In the genomic region with DNA sequence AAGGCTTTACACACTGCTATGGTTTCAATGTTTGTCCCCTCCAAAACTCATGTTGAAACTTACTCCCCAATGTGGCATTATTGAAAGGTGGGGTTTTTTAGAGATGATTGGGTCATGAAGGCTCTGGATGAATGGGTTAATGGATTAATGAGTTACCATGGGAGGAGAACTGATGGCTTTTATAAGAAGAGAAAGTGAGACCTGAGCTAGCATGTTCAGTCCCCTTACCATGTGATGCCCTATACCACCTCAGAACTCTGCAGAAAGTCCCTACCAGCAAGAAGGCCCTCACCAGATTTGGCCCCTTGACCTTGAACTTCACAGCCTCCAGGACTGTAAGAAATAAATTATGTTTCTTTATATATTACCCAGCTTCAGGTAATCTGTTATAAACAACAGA, we compare ENCODE assay signal across 25 cellular contexts.
DNase-seq lines count a peak whose midpoint lies in the region; ATAC-seq, FAIRE-seq and TF ChIP-seq lines count a peak whose summit lies in the region.
"Had no signal": no experiment of that assay in that cellular context is flagged by ENCODE, and none has a peak within 500 bp of the region (broad histone marks: within the 10 kb centered on the region; RNA-seq: fewer than 3 reads in every experiment).

No MANE protein-coding gene starts in this region.

- H3K9me3 ChIP-seq in GM12878 (replicated peaks; ENCODE audit: control insufficient read depth, insufficient read depth, low read length): no peaks in the 10 kb centered on the region
- H3K9me3 ChIP-seq: A549; BE2C; BLaER1 treated with 17β-estradiol and CSF1 and Interleukin-3, amounts not matched to agents 10 nM and 100 nM had no signal

- no TSS peak for BruUV-seq in GM12878 (replicated peaks; lab: Mats Ljungman, UMichigan)

- in situ Hi-C loops in GM12878 (cut with MboI): no loop called here

- RAD21 ChIA-PET in GM12878 (lab: Charles Lee; ENCODE audit: unreplicated experiment): no interaction called here

- POLR2A ChIA-PET in GM12878 (lab: Charles Lee): no interaction called here

- H3K79me2 ChIP-seq in GM12878 (ENCODE audit: control insufficient read depth, insufficient read depth, low read length): no peaks in the 10 kb centered on the region

- no peaks in the 10 kb centered on the region; a peak in 1 of 4 replicates for H3K27me3 ChIP-seq in GM12878 (replicated peaks in 1 of 2; ENCODE audit: control insufficient read depth in 2 of 2, insufficient read depth in 2 of 2, low read length in 1 of 2)
- H3K27me3 ChIP-seq: BE2C had no signal

- H2AFZ ChIP-seq in GM12878 (ENCODE audit: control insufficient read depth, low read depth, low read length): no peak overlapping the region
- H2AFZ ChIP-seq: GM23248 had no signal

- no peak overlapping the region for H3K4me2 ChIP-seq in GM12878 (ENCODE audit: control insufficient read depth, insufficient read depth)
- H3K4me2 ChIP-seq: A549 had no signal

- TF ChIP-seq EP300 in GM12878 (IDR thresholded peaks at IDR 0.05; ENCODE audit: borderline replicate concordance in 1 of 2, control insufficient read depth in 1 of 2, low read depth in 2 of 2, low read length in 2 of 2): no peak

- CTCF ChIA-PET in GM12878 (lab: Yijun Ruan, JAX): no interaction called here

- peaks cover 6% of the 10 kb centered on the region for H3K9me3 Mint-ChIP-seq in chondrocyte (ENCODE audit: low read depth)
- H3K9me3 Mint-ChIP-seq in activated naive CD4-positive, alpha-beta T cell treated with anti-CD3 and anti-CD28 coated beads, Interleukin-2, amount 50 U/mL, for 72 hours: peaks cover 0 to 4% of the 10 kb centered on the region in 2 donors
- H3K9me3 Mint-ChIP-seq: CD4-positive, alpha-beta T cell had no signal

- H4K20me1 ChIP-seq in GM12878 (ENCODE audit: control insufficient read depth, insufficient read depth): no peaks in the 10 kb centered on the region

- no peak for FAIRE-seq in GM12878 (lab: Jason Lieb, UNC)
- FAIRE-seq: A549, D721Med, GM12891, H1 had no signal

- TF ChIP-seq RAD21 in GM12878 (IDR thresholded peaks at IDR 0.05; ENCODE audit: insufficient read depth, low read depth, low read length): no peak

- H3K27ac ChIP-seq in GM12878 (ENCODE audit: control insufficient read depth, insufficient read depth): no peak overlapping the region
- H3K27ac ChIP-seq: A549; BLaER1 treated with 17β-estradiol and CSF1 and Interleukin-3, amounts not matched to agents 10 nM and 100 nM; GM23248 had no signal

- H3K9ac ChIP-seq in GM12878 (ENCODE audit: control insufficient read depth, insufficient read depth, low read length): no peak overlapping the region
- H3K9ac ChIP-seq: BLaER1 treated with 17β-estradiol and CSF1 and Interleukin-3, amounts not matched to agents 10 nM and 100 nM; GM23248 had no signal

- no peaks in the 10 kb centered on the region for H3K36me3 ChIP-seq in GM12878 (ENCODE audit: control insufficient read depth in 2 of 2, insufficient read depth in 2 of 2, low read length in 1 of 2)
- H3K36me3 ChIP-seq: BE2C; BLaER1 treated with 17β-estradiol and CSF1 and Interleukin-3, amounts not matched to agents 10 nM and 100 nM had no signal

- no peak for TF ChIP-seq POLR2A in GM12878 (IDR thresholded peaks at IDR 0.05; ENCODE audit: low read depth, low read length)

- no peaks in the 10 kb centered on the region for H3K36me3 Mint-ChIP-seq in chondrocyte (ENCODE audit: low read depth)
- H3K36me3 Mint-ChIP-seq in activated naive CD4-positive, alpha-beta T cell treated with anti-CD3 and anti-CD28 coated beads, Interleukin-2, amount 50 U/mL, for 72 hours: no peaks in the 10 kb centered on the region
- H3K36me3 Mint-ChIP-seq: CD14-positive monocyte had no signal

- H3K4me3 Mint-ChIP-seq in chondrocyte (ENCODE audit: unreplicated experiment): no peak overlapping the region
- H3K4me3 Mint-ChIP-seq: CD14-positive monocyte; CD4-positive, alpha-beta T cell; CD8-positive, alpha-beta memory T cell had no signal

- DNase-seq in GM12878 (ENCODE audit: low read depth, low spot score) (no peak), chondrocyte (ENCODE audit: low spot score) (no peak), medulla oblongata (ENCODE audit: extremely low spot score) (no peak)
- DNase-seq in activated naive CD4-positive, alpha-beta T cell treated with anti-CD3 and anti-CD28 coated beads, Interleukin-2, amount 50 U/mL, for 72 hours (ENCODE audit: low spot score in 2 of 2): no peak
- DNase-seq: 8988T; ACHN; AML-193; BE2C; CD4-positive, alpha-beta T cell; CD8-positive, alpha-beta memory T cell; DMS 273 treated with DMSO at 0.1 percent for 48 hours; DMS79; EL; GDM1; GM23248; H7; HCEC 1CT had no signal

- no peaks in the 10 kb centered on the region for H3K27me3 Mint-ChIP-seq in chondrocyte (ENCODE audit: low read depth)
- H3K27me3 Mint-ChIP-seq: CD4-positive, alpha-beta T cell had no signal

- no peak overlapping the region for H3K4me3 ChIP-seq in GM12878
- H3K4me3 ChIP-seq: A549; BLaER1 treated with 17β-estradiol and CSF1 and Interleukin-3, amounts not matched to agents 10 nM and 100 nM; GM23248 had no signal

- peak; percentile 54 for ATAC-seq in GM18861 (IDR thresholded peaks at IDR 0.05; ENCODE audit: unreplicated experiment)
- peak; percentile 48 for ATAC-seq in HG03097 (IDR thresholded peaks at IDR 0.05; ENCODE audit: low FRiP score, unreplicated experiment)
- ATAC-seq in GM12878: peak; percentile 22; the same call in 2 of the 3 replicates
- no peak for ATAC-seq in activated naive CD4-positive, alpha-beta T cell treated with anti-CD3 and anti-CD28 coated beads, Interleukin-2, amount 50 U/mL, for 72 hours
- ATAC-seq: A549 had no signal

- no peak overlapping the region for H3K27ac Mint-ChIP-seq in chondrocyte (ENCODE audit: unreplicated experiment)
- no peak overlapping the region for H3K27ac Mint-ChIP-seq in activated naive CD4-positive, alpha-beta T cell treated with anti-CD3 and anti-CD28 coated beads, Interleukin-2, amount 50 U/mL, for 72 hours
- H3K27ac Mint-ChIP-seq: CD14-positive monocyte; CD4-positive, alpha-beta T cell; CD8-positive, alpha-beta memory T cell had no signal

- intact Hi-C loops in GM12878 (cut with micrococcal nuclease; ENCODE audit: unreplicated experiment): no loop called here

- TF ChIP-seq CTCF in GM12878 (IDR thresholded peaks at IDR 0.05 in 2 of 3, conservative IDR thresholded peaks at IDR 0.05 in 1 of 3; ENCODE audit: control insufficient read depth in 2 of 3, extremely low read depth in 1 of 3, insufficient read depth in 1 of 3, low read depth in 3 of 3, low read length in 3 of 3) (no peak), chondrocyte (IDR thresholded peaks at IDR 0.05) (no peak)

- no peaks in the 10 kb centered on the region for H3K4me1 Mint-ChIP-seq in chondrocyte (ENCODE audit: low read depth)
- H3K4me1 Mint-ChIP-seq: CD14-positive monocyte; CD8-positive, alpha-beta memory T cell had no signal

- no peaks in the 10 kb centered on the region for H3K4me1 ChIP-seq in GM12878 (ENCODE audit: control insufficient read depth, insufficient read depth, low read length)
- H3K4me1 ChIP-seq: A549; BE2C; BLaER1 treated with 17β-estradiol and CSF1 and Interleukin-3, amounts not matched to agents 10 nM and 100 nM had no signal

- SMC1A ChIA-PET in GM12878 (lab: Charles Lee; ENCODE audit: uncharacterized antibody, unreplicated experiment): no interaction called here

TF ChIP-seq in GM12878, 131 proteins besides CTCF, POLR2A, EP300 and RAD21:
- no peak for TF ChIP-seq NBN (IDR thresholded peaks at IDR 0.05)
- TF ChIP-seq ZZZ3 (IDR thresholded peaks at IDR 0.05; ENCODE audit: control insufficient read depth, insufficient read length, low read depth): no peak
- TF ChIP-seq EED (IDR thresholded peaks at IDR 0.05; ENCODE audit: low read depth): no peak

Comparison
In these comparisons a context has a peak if more than half of its experiments do, and no peak if none do; other contexts are left out.
1. ATAC-seq: peak in GM18861 (single experiment), HG03097 (single experiment) and GM12878 (single experiment); none in activated naive CD4-positive, alpha-beta T cell treated with anti-CD3 and anti-CD28 coated beads, Interleukin-2, amount 50 U/mL, for 72 hours (0 of 2).